8 cellular contexts compared by ENCODE assay signal in genomic region chr6:160534050-160534696, GRCh38.
DNase-seq lines count a peak whose midpoint lies in the region; ATAC-seq and TF ChIP-seq lines count a peak whose summit lies in the region.

No MANE protein-coding gene starts in this region.

- H3K27ac ChIP-seq in GM23248 = no peak overlapping the region

- no peaks in the 10 kb centered on the region for H3K36me3 Mint-ChIP-seq in chondrocyte (ENCODE audit: low read depth)

- TF ChIP-seq CTCF in GM12801 (IDR thresholded peaks at IDR 0.05; ENCODE audit: extremely low read depth, insufficient read length) (peak; percentile 37), chondrocyte (IDR thresholded peaks at IDR 0.05) (peak; percentile 98)

- no peak overlapping the region for H3K27ac Mint-ChIP-seq in chondrocyte (ENCODE audit: unreplicated experiment)

- H4K20me1 ChIP-seq in GM23248 (ENCODE audit: insufficient read depth) = no peaks in the 10 kb centered on the region

- H3K9ac ChIP-seq in GM23248 = no peak overlapping the region

- H2AFZ ChIP-seq in GM23248 = peak overlapping the region; percentile 74

- peak overlapping the region; percentile 76 for H3K4me2 ChIP-seq in GM23248 (ENCODE audit: unreplicated experiment)

- no peaks in the 10 kb centered on the region for H3K9me3 ChIP-seq in GM23248 (ENCODE audit: low read depth)

- ATAC-seq in left lobe of liver = peak; percentile 85

- H3K4me3 Mint-ChIP-seq in chondrocyte (ENCODE audit: unreplicated experiment) = no peak overlapping the region

- H3K9me3 Mint-ChIP-seq in chondrocyte (ENCODE audit: low read depth) = peaks cover 10% of the 10 kb centered on the region

- no peaks in the 10 kb centered on the region for H3K9me2 ChIP-seq in GM23248 (ENCODE audit: insufficient read depth)

- peak overlapping the region; percentile 62 for H3K4me3 ChIP-seq in GM23248

- no peaks in the 10 kb centered on the region for H3K4me1 ChIP-seq in GM23248 (ENCODE audit: insufficient read depth)

- no peaks in the 10 kb centered on the region for H3K36me3 ChIP-seq in GM23248 (ENCODE audit: low read depth)

- H3K27me3 ChIP-seq in GM23248 (replicated peaks; ENCODE audit: insufficient read depth) = no peaks in the 10 kb centered on the region

- no peaks in the 10 kb centered on the region for H3F3A ChIP-seq in GM23248 (ENCODE audit: insufficient read depth)

- WGBS in GM23248 (ENCODE audit: low coverage in 1 of 2, low lambda C conversion rate in 2 of 2, missing lambda C conversion rate in 2 of 2), 2 experiments = 5 to 9% methylated on average over 9 of the region's 9 CpGs

- DNase-seq in GM23248 = peak; percentile 54
- DNase-seq in LHCN-M2 (ENCODE audit: low read depth) = peak; percentile 41
- peak; percentile 65 for DNase-seq in activated CD4-positive, CD25-positive, alpha-beta regulatory T cell treated with anti-CD3 and anti-CD28 coated beads, Interleukin-2, amount 50 U/mL, for 72 hours
- DNase-seq in chondrocyte (ENCODE audit: low spot score) = no peak
- DNase-seq in left lobe of liver (ENCODE audit: low spot score) = peak; percentile 53
- DNase-seq in stimulated activated CD4-positive, alpha-beta T cell treated with anti-CD3 and anti-CD28 coated beads, TNF-alpha, amount 100 ng/mL, for 4 hours (ENCODE audit: low read depth in 3 of 3) = peak; percentile 24 to 37 (median 29)
- DNase-seq in NK-92 treated with Interleukin-12 subunit alpha and Interleukin-12 subunit beta, amount 100 ng/mL, for 24 hours (lab: John Stamatoyannopoulos, UW) = no peak

- H3K27me3 Mint-ChIP-seq in chondrocyte (ENCODE audit: low read depth) = peaks cover 14% of the 10 kb centered on the region

- no peaks in the 10 kb centered on the region for H3K4me1 Mint-ChIP-seq in chondrocyte (ENCODE audit: low read depth)

- H3K79me2 ChIP-seq in GM23248 (ENCODE audit: insufficient read depth) = no peaks in the 10 kb centered on the region

- in situ Hi-C loops in GM23248 (cut with MboI) = no loop called here

Comparison
In these comparisons a context has a peak if more than half of its experiments do, and no peak if none do; other contexts are left out.
1. DNase-seq: peak in GM23248 (single experiment), LHCN-M2 (single experiment), activated CD4-positive, CD25-positive, alpha-beta regulatory T cell treated with anti-CD3 and anti-CD28 coated beads, Interleukin-2, amount 50 U/mL, for 72 hours (single experiment), left lobe of liver (single experiment) and stimulated activated CD4-positive, alpha-beta T cell treated with anti-CD3 and anti-CD28 coated beads, TNF-alpha, amount 100 ng/mL, for 4 hours (3 of 3); none in chondrocyte (single experiment) and NK-92 treated with Interleukin-12 subunit alpha and Interleukin-12 subunit beta, amount 100 ng/mL, for 24 hours (single experiment).